Comparison of ENCODE assay signal across 8 cellular contexts in genomic region chr22:40462195-40462988, GRCh38.
DNase-seq lines count a peak whose midpoint lies in the region; ATAC-seq and TF ChIP-seq lines count a peak whose summit lies in the region.

No MANE protein-coding gene starts in this region.

- no peak for TF ChIP-seq EP300 in sigmoid colon (IDR thresholded peaks at IDR 0.05)

- POLR2A ChIA-PET in Panc1 (lab: Charles Lee) (no interaction called here), PC-3 (lab: Charles Lee; ENCODE audit: unreplicated experiment) (no interaction called here)

- no peak overlapping the region for H3K9ac ChIP-seq in PC-3 (ENCODE audit: low read length)

- ATAC-seq in Panc1 = no peak
- ATAC-seq in psoas muscle = no peak
- no peak for ATAC-seq in PC-3

- H3K27me3 ChIP-seq in DOHH2 (ENCODE audit: control insufficient read depth, low read length) (no peaks in the 10 kb centered on the region), Panc1 (ENCODE audit: control insufficient read depth, insufficient read depth, low read length) (no peaks in the 10 kb centered on the region), breast epithelium (no peaks in the 10 kb centered on the region), psoas muscle (ENCODE audit: insufficient read depth in 3 of 3, low read length in 2 of 3) (no peaks in the 10 kb centered on the region), sigmoid colon (no peaks in the 10 kb centered on the region), PC-3 (ENCODE audit: low read length) (no peaks in the 10 kb centered on the region)

- intact Hi-C loops in Panc1 (cut with micrococcal nuclease; ENCODE audit: unreplicated experiment) = no loop called here
- intact Hi-C loops in breast epithelium (cut with DNase I; ENCODE audit: low total_unique reads) = no loop called here
- intact Hi-C loops in psoas muscle (cut with DNase I) = no loop called here
- intact Hi-C loops in sigmoid colon (cut with DNase I) = no loop called here
- intact Hi-C loops in PC-3 (cut with micrococcal nuclease) = no loop called here

- H3K9me2 ChIP-seq in DOHH2 (replicated peaks; ENCODE audit: control insufficient read depth, low read length) (no peaks in the 10 kb centered on the region), PC-3 (replicated peaks; ENCODE audit: low read length) (no peaks in the 10 kb centered on the region)

- TF ChIP-seq POLR2A in breast epithelium (IDR thresholded peaks at IDR 0.05) (no peak), sigmoid colon (IDR thresholded peaks at IDR 0.05) (no peak)

- CTCF ChIA-PET in Panc1 (lab: Charles Lee) = no interaction called here
- CTCF ChIA-PET in PC-3 (lab: Charles Lee) = no interaction called here

- DNase-seq in Panc1 (ENCODE audit: low read depth, low spot score) (no peak), breast epithelium (ENCODE audit: low spot score in 2 of 2) (no peak), psoas muscle (no peak), sigmoid colon (no peak), midbrain (lab: John Stamatoyannopoulos, UW) (no peak), PC-3 (no peak), NCI-H1694 (lab: John Stamatoyannopoulos, UW) (no peak)

- H2AFZ ChIP-seq in PC-3 (ENCODE audit: low read length) = no peak overlapping the region

- H3K36me3 ChIP-seq in DOHH2 (ENCODE audit: control insufficient read depth, low read length) (peaks cover 39% of the 10 kb centered on the region), Panc1 (ENCODE audit: control insufficient read depth, insufficient read depth, low read length) (no peaks in the 10 kb centered on the region; the same call in 1 of the 2 replicates), breast epithelium (no peaks in the 10 kb centered on the region), psoas muscle (ENCODE audit: insufficient read depth in 1 of 2, low read depth in 1 of 2) (peaks cover 5 to 14% of the 10 kb centered on the region in 2 donors), sigmoid colon (peaks cover 0 to 10% (median 0%) of the 10 kb centered on the region in 4 donors), PC-3 (ENCODE audit: low read depth, low read length) (peaks cover 8% of the 10 kb centered on the region)

- peak overlapping the region; percentile 86 for H3K4me3 ChIP-seq in DOHH2 (ENCODE audit: low read length)
- no peak overlapping the region for H3K4me3 ChIP-seq in Panc1 (ENCODE audit: low read depth in 2 of 2, low read length in 2 of 2)
- H3K4me3 ChIP-seq in breast epithelium = peak overlapping the region in 2 of 3 donors; percentile 21 to 24
- peak overlapping the region; percentile 17 for H3K4me3 ChIP-seq in psoas muscle
- H3K4me3 ChIP-seq in sigmoid colon = peak overlapping the region in 1 of 4 donors; percentile 28
- no peak overlapping the region for H3K4me3 ChIP-seq in PC-3 (ENCODE audit: low read length)

- H3K4me1 ChIP-seq in DOHH2 (ENCODE audit: control insufficient read depth, low read length) (peaks cover 40% of the 10 kb centered on the region), Panc1 (ENCODE audit: control insufficient read depth, insufficient read depth, low read length) (no peaks in the 10 kb centered on the region), breast epithelium (no peaks in the 10 kb centered on the region), psoas muscle (peaks cover 20% of the 10 kb centered on the region), sigmoid colon (peaks cover 0 to 6% (median 0%) of the 10 kb centered on the region in 4 donors), PC-3 (ENCODE audit: insufficient read depth, low read length) (no peaks in the 10 kb centered on the region)

- peaks cover 70% of the 10 kb centered on the region for H3K79me2 ChIP-seq in DOHH2 (ENCODE audit: control insufficient read depth, low read length)
- H3K79me2 ChIP-seq in PC-3 (ENCODE audit: low read length) = no peaks in the 10 kb centered on the region

- H3K4me2 ChIP-seq in DOHH2 (ENCODE audit: low read length) = peak overlapping the region; percentile 95
- H3K4me2 ChIP-seq in PC-3 (ENCODE audit: low read length) = no peak overlapping the region

- no peaks in the 10 kb centered on the region for H4K20me1 ChIP-seq in DOHH2 (ENCODE audit: control insufficient read depth, insufficient read depth, low read depth, low read length)
- H4K20me1 ChIP-seq in PC-3 (ENCODE audit: low read length) = no peaks in the 10 kb centered on the region

- BruUV-seq in Panc1 (replicated peaks; lab: Mats Ljungman, UMichigan) = TSS peak; percentile 31
- no TSS peak for BruUV-seq in PC-3 (replicated peaks; lab: Mats Ljungman, UMichigan)

- TF ChIP-seq CTCF in DOHH2 (IDR thresholded peaks at IDR 0.05; ENCODE audit: low read depth, low read length, poor library complexity, severe bottlenecking) (no peak), Panc1 (IDR thresholded peaks at IDR 0.05) (no peak), breast epithelium (IDR thresholded peaks at IDR 0.05) (no peak), psoas muscle (IDR thresholded peaks at IDR 0.05) (no peak), sigmoid colon (IDR thresholded peaks at IDR 0.05) (no peak), PC-3 (conservative IDR thresholded peaks at IDR 0.05; ENCODE audit: low read depth, low read length) (no peak)

- 79 to 83% (median 83%) methylated on average over 7 of the region's 7 CpGs for WGBS in psoas muscle, 3 donors
- 32 to 76% methylated on average over 7 of the region's 7 CpGs for WGBS in sigmoid colon, 2 donors

- H3K27ac ChIP-seq in DOHH2 (ENCODE audit: low read depth, low read length) (peak overlapping the region; percentile 87), Panc1 (ENCODE audit: low read length) (no peak overlapping the region), breast epithelium (no peak overlapping the region), psoas muscle (no peak overlapping the region), sigmoid colon (no peak overlapping the region), PC-3 (ENCODE audit: low read length) (no peak overlapping the region)

- H3K9me3 ChIP-seq in DOHH2 (ENCODE audit: control insufficient read depth, insufficient read depth, low read length) (no peaks in the 10 kb centered on the region), Panc1 (ENCODE audit: control insufficient read depth, insufficient read depth, low read depth, low read length) (no peaks in the 10 kb centered on the region), breast epithelium (no peaks in the 10 kb centered on the region), psoas muscle (no peaks in the 10 kb centered on the region), sigmoid colon (no peaks in the 10 kb centered on the region), PC-3 (ENCODE audit: low read length) (no peaks in the 10 kb centered on the region)

- in situ Hi-C loops in Panc1 (cut with HindIII; ENCODE audit: low pct_unique_long_range_greater_than_20kb, low sequenced_read_pairs) = no loop called here

- H3F3A ChIP-seq in DOHH2 (ENCODE audit: control insufficient read depth, insufficient read depth) = peaks cover 8% of the 10 kb centered on the region
- H3F3A ChIP-seq in PC-3 (ENCODE audit: low read length, unreplicated experiment) = no peaks in the 10 kb centered on the region

Comparison
In these comparisons a context has a peak if more than half of its experiments do, and no peak if none do; other contexts are left out.
1. H3K4me3 ChIP-seq: peak in DOHH2 (single experiment), breast epithelium (2 of 3) and psoas muscle (single experiment); none in Panc1 (0 of 2) and PC-3 (single experiment).